Comparison of ENCODE assay signal across 16 cellular contexts in the genomic region with DNA sequence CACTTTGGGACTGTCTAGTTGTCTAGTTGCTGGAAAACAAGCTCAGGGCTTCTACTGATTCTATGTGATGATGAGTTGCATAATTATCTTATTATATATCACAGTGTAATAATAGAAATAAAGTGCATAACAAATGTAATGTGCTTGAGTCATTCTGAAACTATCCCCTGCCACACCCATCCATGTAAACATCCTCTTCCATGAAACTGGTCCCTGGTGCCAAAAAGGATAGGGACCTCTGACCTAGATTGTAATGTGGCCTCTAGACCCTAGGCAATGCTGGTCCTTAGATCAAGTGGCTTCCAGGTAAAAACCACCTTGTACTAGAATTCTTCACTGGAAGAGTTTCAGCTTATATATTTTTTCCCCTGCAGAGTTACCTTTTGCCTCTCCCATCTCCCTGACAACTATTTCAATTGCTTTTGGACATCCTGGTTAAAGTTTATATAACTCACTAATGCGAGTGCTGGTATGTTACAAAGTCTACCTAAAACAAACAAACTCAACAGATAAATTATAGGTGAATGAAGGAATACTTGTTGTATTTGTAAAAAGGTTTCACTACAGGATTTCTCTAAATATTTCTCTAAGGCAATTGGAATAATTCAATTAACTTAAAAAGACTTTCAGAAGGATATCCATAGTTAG.
DNase-seq lines count a peak whose midpoint lies in the region; ATAC-seq and TF ChIP-seq lines count a peak whose summit lies in the region.
"Had no signal": no experiment of that assay in that cellular context is flagged by ENCODE, and none has a peak within 500 bp of the region (broad histone marks: within the 10 kb centered on the region; RNA-seq: fewer than 3 reads in every experiment).

No MANE protein-coding gene starts in this region.

- TF ChIP-seq CTCF in fibroblast of lung (conservative IDR thresholded peaks at IDR 0.05 in 1 of 2, IDR thresholded peaks at IDR 0.05 in 1 of 2; ENCODE audit: low read depth in 1 of 2, low read length in 2 of 2) (no peak), progenitor cell of endocrine pancreas (IDR thresholded peaks at IDR 0.05; ENCODE audit: unreplicated experiment) (no peak)

- no peaks in the 10 kb centered on the region for H3K79me2 ChIP-seq in fibroblast of lung (ENCODE audit: control insufficient read depth, insufficient read depth, low read length)

- peak overlapping the region; percentile 30 for H3K27ac ChIP-seq in fibroblast of lung (ENCODE audit: insufficient read depth, low read length)
- H3K27ac ChIP-seq: esophagus squamous epithelium, SJCRH30, VCaP had no signal

- no peak for ATAC-seq in HG02885 (IDR thresholded peaks at IDR 0.05; ENCODE audit: poor library complexity, unreplicated experiment)
- ATAC-seq: right cardiac atrium had no signal

- H3K4me1 Mint-ChIP-seq in progenitor cell of endocrine pancreas (ENCODE audit: low read depth), result peaks cover 5% of the 10 kb centered on the region
- H3K4me1 Mint-ChIP-seq: immature natural killer cell had no signal

- DNase-seq in EH (ENCODE audit: low read depth) (peak; percentile 58), NCI-H460 (ENCODE audit: extremely low read depth, low read depth) (peak; percentile 73), fibroblast of lung (ENCODE audit: low read depth in 2 of 2) (peak; percentile 35 to 78), non-pigmented ciliary epithelial cell (ENCODE audit: low read depth) (peak; percentile 22), progenitor cell of endocrine pancreas (ENCODE audit: low spot score, unreplicated experiment) (no peak), AG20443 (ENCODE audit: low spot score) (no peak), COLO668 (lab: John Stamatoyannopoulos, UW; ENCODE audit: unreplicated experiment) (no peak)
- DNase-seq: activated naive CD4-positive, alpha-beta T cell treated with anti-CD3 and anti-CD28 coated beads, Interleukin-2, amount 50 U/mL, for 16 hours; esophagus squamous epithelium; immature natural killer cell; NCI-H146; NCI-H82; right cardiac atrium; SJCRH30 had no signal

- no peaks in the 10 kb centered on the region for H3K36me3 Mint-ChIP-seq in progenitor cell of endocrine pancreas (ENCODE audit: insufficient read depth)
- H3K36me3 Mint-ChIP-seq: immature natural killer cell had no signal

- H3K36me3 ChIP-seq in fibroblast of lung (ENCODE audit: control insufficient read depth, insufficient read depth, low read length), result no peaks in the 10 kb centered on the region
- H3K36me3 ChIP-seq: esophagus squamous epithelium, SJCRH30 had no signal

- no peak overlapping the region for H3K27ac Mint-ChIP-seq in progenitor cell of endocrine pancreas
- H3K27ac Mint-ChIP-seq: immature natural killer cell had no signal

- H3K27me3 Mint-ChIP-seq in progenitor cell of endocrine pancreas, result no peaks in the 10 kb centered on the region

- H4K20me1 ChIP-seq in fibroblast of lung (ENCODE audit: control insufficient read depth, extremely low read depth, insufficient read depth, low read length), result no peaks in the 10 kb centered on the region

- H3K27me3 ChIP-seq in fibroblast of lung (ENCODE audit: control insufficient read depth, insufficient read depth, low read length), result no peaks in the 10 kb centered on the region
- H3K27me3 ChIP-seq: esophagus squamous epithelium, SJCRH30 had no signal

- H3K4me3 Mint-ChIP-seq in progenitor cell of endocrine pancreas (ENCODE audit: low read depth), result no peak overlapping the region
- H3K4me3 Mint-ChIP-seq: immature natural killer cell had no signal

- peak overlapping the region; percentile 48 for H3K4me2 ChIP-seq in fibroblast of lung (ENCODE audit: extremely low read depth, insufficient read depth, low read length)

- no peak overlapping the region for H3K4me3 ChIP-seq in fibroblast of lung (replicated peaks in 1 of 4; ENCODE audit: control extremely low read depth in 1 of 4, insufficient read depth in 1 of 4, low read depth in 3 of 4, low read length in 4 of 4)
- H3K4me3 ChIP-seq: esophagus squamous epithelium, SJCRH30 had no signal

- H3K4me1 ChIP-seq in fibroblast of lung (ENCODE audit: control insufficient read depth, extremely low read depth, insufficient read depth, low read length), result peaks cover 3% of the 10 kb centered on the region
- H3K4me1 ChIP-seq: esophagus squamous epithelium had no signal

- no peaks in the 10 kb centered on the region for H3K9me3 ChIP-seq in fibroblast of lung (ENCODE audit: control insufficient read depth, insufficient read depth, low read depth, low read length)
- H3K9me3 ChIP-seq: esophagus squamous epithelium, SJCRH30 had no signal

- no peaks in the 10 kb centered on the region for H3K9me3 Mint-ChIP-seq in progenitor cell of endocrine pancreas (ENCODE audit: low read depth)

- H2AFZ ChIP-seq in fibroblast of lung (ENCODE audit: low read length), result no peak overlapping the region

- H3K9ac ChIP-seq in fibroblast of lung (ENCODE audit: insufficient read depth, low read length), result no peak overlapping the region

Comparison
In these comparisons a context has a peak if more than half of its experiments do, and no peak if none do; other contexts are left out.
1. DNase-seq: peak in EH (single experiment), NCI-H460 (single experiment), fibroblast of lung (2 of 2) and non-pigmented ciliary epithelial cell (single experiment); none in progenitor cell of endocrine pancreas (single experiment), AG20443 (single experiment) and COLO668 (single experiment).